ENCODE assay signal across 9 cellular contexts in genomic region chr9:72856985-72857631, GRCh38.
DNase-seq lines count a peak whose midpoint lies in the region; ATAC-seq and TF ChIP-seq lines count a peak whose summit lies in the region.
"Had no signal": no experiment of that assay in that cellular context is flagged by ENCODE, and none has a peak within 500 bp of the region (broad histone marks: within the 10 kb centered on the region; RNA-seq: fewer than 3 reads in every experiment).

No MANE protein-coding gene starts in this region.

- DNase-seq in NCI-H1092 treated with DMSO at 0.1 percent for 48 hours (lab: John Stamatoyannopoulos, UW), result peak; percentile 18
- DNase-seq in NCI-H1092 (lab: John Stamatoyannopoulos, UW), result no peak
- DNase-seq in HFFc6, result peak; percentile 76
- DNase-seq in RWPE1 (ENCODE audit: low spot score), result peak; percentile 44
- peak; percentile 46 to 77 for DNase-seq in fibroblast of lung (ENCODE audit: low read depth in 2 of 2)
- peak; percentile 33 for DNase-seq in neuronal stem cell (ENCODE audit: low spot score)
- DNase-seq in activated naive CD8-positive, alpha-beta T cell treated with anti-CD3 and anti-CD28 coated beads, Interleukin-2, amount 50 U/mL, for 24 hours, result no peak

- no peak overlapping the region for H3K23ac ChIP-seq in neuronal stem cell (ENCODE audit: low read depth, low read length, poor library complexity)

- CTCF ChIA-PET in RWPE1 (lab: Yijun Ruan, JAX), result interaction anchor here (0.5 to 3.1 kb wide), 17 partner anchors 10 to 646 kb away, joined by 3 to 27 read pairs (median 3); no protein-coding TSS in a partner anchor

- H2AK5ac ChIP-seq in neuronal stem cell (ENCODE audit: low read depth, low read length), result no peak overlapping the region

- H4K91ac ChIP-seq in neuronal stem cell (ENCODE audit: low read depth, low read length, poor library complexity), result no peak overlapping the region

- no peaks in the 10 kb centered on the region for H3K79me1 ChIP-seq in neuronal stem cell (ENCODE audit: low read depth, low read length)

- H3K14ac ChIP-seq in neuronal stem cell (ENCODE audit: low read length), result no peak overlapping the region

- H3K4me3 Mint-ChIP-seq in HFFc6, result peak overlapping the region; percentile 31; the same call in 1 of the 2 replicates
- no peak overlapping the region for H3K4me3 Mint-ChIP-seq in activated naive CD8-positive, alpha-beta T cell treated with anti-CD3 and anti-CD28 coated beads, Interleukin-2, amount 50 U/mL, for 24 hours

- H3K4me3 ChIP-seq in fibroblast of lung (replicated peaks in 1 of 4; ENCODE audit: control extremely low read depth in 1 of 4, insufficient read depth in 1 of 4, low read depth in 3 of 4, low read length in 4 of 4), result no peak overlapping the region
- no peak overlapping the region for H3K4me3 ChIP-seq in neuronal stem cell (ENCODE audit: low read length in 2 of 2)
- H3K4me3 ChIP-seq: BLaER1 treated with 17β-estradiol and CSF1 and Interleukin-3, amounts not matched to agents 10 nM and 100 nM had no signal

- H3K4me1 ChIP-seq in fibroblast of lung (ENCODE audit: control insufficient read depth, extremely low read depth, insufficient read depth, low read length), result peaks cover 3% of the 10 kb centered on the region
- H3K4me1 ChIP-seq in neuronal stem cell (ENCODE audit: control insufficient read depth in 2 of 2, insufficient read depth in 1 of 2, low read depth in 1 of 2, low read length in 2 of 2), result peaks cover 0 to 4% of the 10 kb centered on the region in 2 donors

- peak overlapping the region; percentile 48; the same call in 1 of the 2 replicates for H3K27ac Mint-ChIP-seq in HFFc6
- H3K27ac Mint-ChIP-seq in activated naive CD8-positive, alpha-beta T cell treated with anti-CD3 and anti-CD28 coated beads, Interleukin-2, amount 50 U/mL, for 24 hours, result no peak overlapping the region

- H3K4me2 ChIP-seq in fibroblast of lung (ENCODE audit: extremely low read depth, insufficient read depth, low read length), result no peak overlapping the region
- no peak overlapping the region for H3K4me2 ChIP-seq in neuronal stem cell (ENCODE audit: insufficient read depth, low read length, poor library complexity, severe bottlenecking)
- H3K4me2 ChIP-seq: BLaER1 treated with 17β-estradiol and CSF1 and Interleukin-3, amounts not matched to agents 10 nM and 100 nM had no signal

- H4K8ac ChIP-seq in neuronal stem cell (ENCODE audit: low read depth, low read length), result no peak overlapping the region

- no peak overlapping the region for H3K4ac ChIP-seq in neuronal stem cell (ENCODE audit: low read length)

- ATAC-seq in GM21367 (IDR thresholded peaks at IDR 0.05; ENCODE audit: unreplicated experiment), result no peak
- no peak for ATAC-seq in activated naive CD8-positive, alpha-beta T cell treated with anti-CD3 and anti-CD28 coated beads, Interleukin-2, amount 50 U/mL, for 24 hours

- no peak overlapping the region for H2BK5ac ChIP-seq in neuronal stem cell (ENCODE audit: low read length)

- H2BK12ac ChIP-seq in neuronal stem cell (ENCODE audit: low read length), result no peak overlapping the region

- no peak overlapping the region for H2AFZ ChIP-seq in fibroblast of lung (ENCODE audit: low read length)
- H2AFZ ChIP-seq in neuronal stem cell (ENCODE audit: low read length), result peak overlapping the region; percentile 61

- H3K18ac ChIP-seq in neuronal stem cell (ENCODE audit: low read length), result no peak overlapping the region

- H2BK15ac ChIP-seq in neuronal stem cell (ENCODE audit: low read length), result no peak overlapping the region

- no peaks in the 10 kb centered on the region for H3K9me3 ChIP-seq in fibroblast of lung (ENCODE audit: control insufficient read depth, insufficient read depth, low read depth, low read length)
- no peaks in the 10 kb centered on the region for H3K9me3 ChIP-seq in neuronal stem cell (replicated peaks in 1 of 2; ENCODE audit: control insufficient read depth in 2 of 2, insufficient read depth in 1 of 2, low read depth in 1 of 2, low read length in 2 of 2)
- H3K9me3 ChIP-seq: BLaER1 treated with 17β-estradiol and CSF1 and Interleukin-3, amounts not matched to agents 10 nM and 100 nM had no signal

- WGBS in neuronal stem cell (ENCODE audit: extremely low coverage in 2 of 2, insufficient read length in 2 of 2, insufficient replicate concordance in 1 of 2), 2 donors, result no CpG with 5 or more reads among the region's 6 CpGs

- peaks cover 30% of the 10 kb centered on the region for H3K4me1 Mint-ChIP-seq in HFFc6 (ENCODE audit: low read depth)
- no peaks in the 10 kb centered on the region for H3K4me1 Mint-ChIP-seq in activated naive CD8-positive, alpha-beta T cell treated with anti-CD3 and anti-CD28 coated beads, Interleukin-2, amount 50 U/mL, for 24 hours

- H3K36me3 ChIP-seq in fibroblast of lung (ENCODE audit: control insufficient read depth, insufficient read depth, low read length) (no peaks in the 10 kb centered on the region), neuronal stem cell (replicated peaks in 1 of 2; ENCODE audit: control insufficient read depth in 2 of 2, insufficient read depth in 2 of 2, low read length in 2 of 2) (no peaks in the 10 kb centered on the region)
- H3K36me3 ChIP-seq: BLaER1 treated with 17β-estradiol and CSF1 and Interleukin-3, amounts not matched to agents 10 nM and 100 nM had no signal

- H2BK120ac ChIP-seq in neuronal stem cell (ENCODE audit: low read depth, low read length), result no peak overlapping the region

- peaks cover 4% of the 10 kb centered on the region; the same call in 1 of the 2 replicates for H3K27me3 Mint-ChIP-seq in HFFc6 (ENCODE audit: insufficient read depth)
- H3K27me3 Mint-ChIP-seq in activated naive CD8-positive, alpha-beta T cell treated with anti-CD3 and anti-CD28 coated beads, Interleukin-2, amount 50 U/mL, for 24 hours, result no peaks in the 10 kb centered on the region

- H3K27me3 ChIP-seq in fibroblast of lung (ENCODE audit: control insufficient read depth, insufficient read depth, low read length) (no peaks in the 10 kb centered on the region), neuronal stem cell (ENCODE audit: control insufficient read depth in 3 of 3, insufficient read depth in 3 of 3, low read depth in 1 of 3, low read length in 3 of 3) (no peaks in the 10 kb centered on the region)
- H3K27me3 ChIP-seq: BLaER1 treated with 17β-estradiol and CSF1 and Interleukin-3, amounts not matched to agents 10 nM and 100 nM had no signal

- TF ChIP-seq CTCF in HFFc6 (IDR thresholded peaks at IDR 0.05) (peak; percentile 84), RWPE1 (conservative IDR thresholded peaks at IDR 0.05; ENCODE audit: low read depth) (peak; percentile 67), fibroblast of lung (conservative IDR thresholded peaks at IDR 0.05 in 1 of 2, IDR thresholded peaks at IDR 0.05 in 1 of 2; ENCODE audit: low read depth in 1 of 2, low read length in 2 of 2) (peak; percentile 69 to 76)

- H3K36me3 Mint-ChIP-seq in HFFc6 (ENCODE audit: low read depth), result no peaks in the 10 kb centered on the region
- H3K36me3 Mint-ChIP-seq in activated naive CD8-positive, alpha-beta T cell treated with anti-CD3 and anti-CD28 coated beads, Interleukin-2, amount 50 U/mL, for 24 hours (ENCODE audit: low read depth), result no peaks in the 10 kb centered on the region

- no peak overlapping the region for H3K9ac ChIP-seq in fibroblast of lung (ENCODE audit: insufficient read depth, low read length)
- no peak overlapping the region for H3K9ac ChIP-seq in neuronal stem cell (ENCODE audit: low read depth, low read length, poor library complexity)

- no peaks in the 10 kb centered on the region for H4K20me1 ChIP-seq in fibroblast of lung (ENCODE audit: control insufficient read depth, extremely low read depth, insufficient read depth, low read length)
- H4K20me1 ChIP-seq: BLaER1 treated with 17β-estradiol and CSF1 and Interleukin-3, amounts not matched to agents 10 nM and 100 nM had no signal

- POLR2A ChIA-PET in RWPE1 (lab: Yijun Ruan, JAX; ENCODE audit: low non-redundant PET), result no interaction called here

- H3K27ac ChIP-seq in RWPE1 (no peak overlapping the region), fibroblast of lung (ENCODE audit: insufficient read depth, low read length) (no peak overlapping the region), neuronal stem cell (replicated peaks; ENCODE audit: low read length) (no peak overlapping the region)

- no peaks in the 10 kb centered on the region for H3K79me2 ChIP-seq in fibroblast of lung (ENCODE audit: control insufficient read depth, insufficient read depth, low read length)

- H3K9me3 Mint-ChIP-seq in HFFc6, result no peaks in the 10 kb centered on the region
- no peaks in the 10 kb centered on the region for H3K9me3 Mint-ChIP-seq in activated naive CD8-positive, alpha-beta T cell treated with anti-CD3 and anti-CD28 coated beads, Interleukin-2, amount 50 U/mL, for 24 hours

Comparison
In these comparisons a context has a peak if more than half of its experiments do, and no peak if none do; other contexts are left out.
1. DNase-seq: peak in NCI-H1092 treated with DMSO at 0.1 percent for 48 hours (single experiment), HFFc6 (single experiment), RWPE1 (single experiment), fibroblast of lung (2 of 2) and neuronal stem cell (single experiment); none in NCI-H1092 (single experiment) and activated naive CD8-positive, alpha-beta T cell treated with anti-CD3 and anti-CD28 coated beads, Interleukin-2, amount 50 U/mL, for 24 hours (single experiment).
2. Peak in every context shown above with its lines, with median percentiles within 50 percentile points of each other: CTCF ChIP-seq.